8 cellular contexts compared by ENCODE assay signal in genomic region chr22:31977141-31977781, GRCh38. TPM values are rescaled to one million over a fixed set of nuclear protein-coding genes. Genes with fewer than 3 reads are reported as not detected.
DNase-seq lines count a peak whose midpoint lies in the region; ATAC-seq and TF ChIP-seq lines count a peak whose summit lies in the region.

No MANE protein-coding gene starts in this region.

- H3K4me1 ChIP-seq in DOHH2 (ENCODE audit: control insufficient read depth, low read length) (peaks cover 10% of the 10 kb centered on the region), KMS-11 (ENCODE audit: low read depth, poor library complexity, severe bottlenecking) (peaks cover 12% of the 10 kb centered on the region), thyroid gland (no peaks in the 10 kb centered on the region)

- H3K4me1 Mint-ChIP-seq in activated T-cell treated with anti-CD3 and anti-CD28 coated beads, Interleukin-2, amount 50 U/mL, for 4 hours (ENCODE audit: low read depth), result peaks cover 3% of the 10 kb centered on the region

- H3K27ac ChIP-seq in DOHH2 (ENCODE audit: low read depth, low read length) (no peak overlapping the region), KMS-11 (peak overlapping the region; percentile 37; the same call in 1 of the 2 replicates), thyroid gland (no peak overlapping the region)

- no peaks in the 10 kb centered on the region for H3K27me3 ChIP-seq in DOHH2 (ENCODE audit: control insufficient read depth, low read length)
- H3K27me3 ChIP-seq in KMS-11 (ENCODE audit: insufficient read depth, low read depth), result no peaks in the 10 kb centered on the region
- no peaks in the 10 kb centered on the region for H3K27me3 ChIP-seq in thyroid gland

- peaks cover 2% of the 10 kb centered on the region for H3K27me3 Mint-ChIP-seq in activated T-cell treated with anti-CD3 and anti-CD28 coated beads, Interleukin-2, amount 50 U/mL, for 4 hours (ENCODE audit: low read depth)

- H3K9ac ChIP-seq in KMS-11, result no peak overlapping the region

- no peaks in the 10 kb centered on the region for H3K36me3 ChIP-seq in DOHH2 (ENCODE audit: control insufficient read depth, low read length)
- H3K36me3 ChIP-seq in KMS-11 (ENCODE audit: insufficient read depth), result no peaks in the 10 kb centered on the region
- H3K36me3 ChIP-seq in thyroid gland, result no peaks in the 10 kb centered on the region

- DNase-seq in OCI-M2 (lab: John Stamatoyannopoulos, UW; ENCODE audit: unreplicated experiment) (peak; percentile 43), fibroblast of pulmonary artery (ENCODE audit: low read depth) (peak; percentile 74), omental fat pad (ENCODE audit: low spot score) (peak; percentile 84), thyroid gland (peak; percentile 74 to 78)
- DNase-seq in activated T-cell treated with anti-CD3 and anti-CD28 coated beads, Interleukin-2, amount 50 U/mL, for 4 hours, result peak; percentile 74

- no peaks in the 10 kb centered on the region for H3F3A ChIP-seq in DOHH2 (ENCODE audit: control insufficient read depth, insufficient read depth)

- H3K4me3 Mint-ChIP-seq in activated T-cell treated with anti-CD3 and anti-CD28 coated beads, Interleukin-2, amount 50 U/mL, for 4 hours, result no peak overlapping the region

- H4K20me1 ChIP-seq in DOHH2 (ENCODE audit: control insufficient read depth, insufficient read depth, low read depth, low read length) (no peaks in the 10 kb centered on the region), KMS-11 (ENCODE audit: insufficient read depth) (no peaks in the 10 kb centered on the region)

- peak overlapping the region; percentile 51 for H2AFZ ChIP-seq in KMS-11 (ENCODE audit: low read depth)

- peak; percentile 92 to 95 for ATAC-seq in activated T-cell treated with anti-CD3 and anti-CD28 coated beads, Interleukin-2, amount 50 U/mL, for 4 hours
- ATAC-seq in omental fat pad (ENCODE audit: low FRiP score) (peak; percentile 71), HG03378 (IDR thresholded peaks at IDR 0.05; ENCODE audit: unreplicated experiment) (no peak)

- WGBS in thyroid gland, 2 donors, result 4 to 7% methylated on average over 4 to 8 of the region's 9 CpGs

- no peak overlapping the region for H3K4me3 ChIP-seq in DOHH2 (ENCODE audit: low read length)
- H3K4me3 ChIP-seq in KMS-11 (IDR thresholded peaks at IDR 0.05; ENCODE audit: insufficient read depth, low read depth, low read length), result no peak overlapping the region
- H3K4me3 ChIP-seq in fibroblast of pulmonary artery (replicated peaks; ENCODE audit: low read depth, low read length), result no peak overlapping the region
- H3K4me3 ChIP-seq in thyroid gland (replicated peaks in 1 of 3), result no peak overlapping the region

- peak; percentile 85 for TF ChIP-seq CTCF in DOHH2 (IDR thresholded peaks at IDR 0.05; ENCODE audit: low read depth, low read length, poor library complexity, severe bottlenecking)
- TF ChIP-seq CTCF in KMS-11 (conservative IDR thresholded peaks at IDR 0.05; ENCODE audit: low read depth, low read length), result peak; percentile 88
- TF ChIP-seq CTCF in fibroblast of pulmonary artery (IDR thresholded peaks at IDR 0.05; ENCODE audit: low read length, missing control alignments), result peak; percentile 76
- TF ChIP-seq CTCF in omental fat pad (IDR thresholded peaks at IDR 0.05), result peak in 1 of 3 donors; percentile 47
- peak in 5 of 6 experiments; percentile 41 to 70 (median 64) for TF ChIP-seq CTCF in thyroid gland (IDR thresholded peaks at IDR 0.05)

- H3K9me3 ChIP-seq in DOHH2 (ENCODE audit: control insufficient read depth, insufficient read depth, low read length) (no peaks in the 10 kb centered on the region), thyroid gland (no peaks in the 10 kb centered on the region)

- H3K79me2 ChIP-seq in DOHH2 (ENCODE audit: control insufficient read depth, low read length), result no peaks in the 10 kb centered on the region
- no peaks in the 10 kb centered on the region for H3K79me2 ChIP-seq in KMS-11 (ENCODE audit: insufficient read depth, low read depth)

- H3K9me3 Mint-ChIP-seq in activated T-cell treated with anti-CD3 and anti-CD28 coated beads, Interleukin-2, amount 50 U/mL, for 4 hours, result no peaks in the 10 kb centered on the region

- intact Hi-C loops in thyroid gland (cut with DNase I), result loop anchor here (10.0 kb wide), 1 partner anchor 108 kb away; no protein-coding TSS in a partner anchor

- H3K36me3 Mint-ChIP-seq in activated T-cell treated with anti-CD3 and anti-CD28 coated beads, Interleukin-2, amount 50 U/mL, for 4 hours (ENCODE audit: insufficient read depth), result no peaks in the 10 kb centered on the region

- no peak overlapping the region for H3K4me2 ChIP-seq in DOHH2 (ENCODE audit: low read length)
- H3K4me2 ChIP-seq in KMS-11, result peak overlapping the region; percentile 34; the same call in 1 of the 2 replicates

- H3K9me2 ChIP-seq in DOHH2 (replicated peaks; ENCODE audit: control insufficient read depth, low read length), result no peaks in the 10 kb centered on the region

- no peak for TF ChIP-seq POLR2A in thyroid gland (IDR thresholded peaks at IDR 0.05)

RNA-seq across cellular contexts. Expression of gene YWHAH, which starts 32.9 kb away (rescaled TPM):
- 10 to 100 TPM; 63.0 to 88.6 (median 78.1) TPM for total RNA-seq in activated T-cell treated with anti-CD3 and anti-CD28 coated beads, Interleukin-2, amount 50 U/mL, for 4 hours
- total RNA-seq in omental fat pad (100 to 1,000 TPM in 1 of 4 donors, 10 to 100 TPM in 3; 64.2 to 139 (median 77.9) TPM), thyroid gland (100 to 1,000 TPM in 2 of 4 donors, 10 to 100 TPM in 2; 93.0 to 111 (median 103) TPM)
